ENCODE assay signal across 8 cellular contexts in the genomic region with DNA sequence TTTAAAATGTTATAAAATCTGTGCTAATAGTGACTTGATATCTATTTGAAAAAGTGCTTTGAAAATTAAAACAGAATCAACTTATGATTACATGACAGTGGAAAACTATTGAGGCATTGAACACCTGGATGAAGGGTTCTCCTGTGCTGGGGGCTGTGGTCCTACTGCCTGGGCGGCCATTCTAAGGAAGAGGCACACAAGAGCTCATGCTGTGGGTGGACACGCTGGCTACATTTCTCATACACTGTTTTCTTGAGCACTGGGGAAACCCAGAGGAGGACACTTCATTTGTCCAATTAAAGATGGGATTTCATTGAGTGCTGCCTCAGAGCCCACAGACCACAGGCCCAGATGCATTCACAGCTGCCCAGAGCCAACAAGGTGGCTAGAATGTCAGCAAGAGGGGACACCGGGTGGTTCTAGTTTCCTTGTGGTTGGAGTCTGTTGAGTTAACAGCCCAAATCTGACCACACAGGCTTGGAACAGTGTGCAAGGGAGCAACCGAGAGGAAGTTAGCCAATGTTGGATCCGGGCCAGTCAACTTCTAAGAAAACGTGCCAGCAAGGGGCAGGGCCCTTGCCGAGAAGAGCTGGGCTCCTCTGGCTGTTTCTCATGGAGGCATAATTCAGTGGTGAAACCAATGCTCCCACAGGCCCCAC. TPM values are rescaled to one million over a fixed set of nuclear protein-coding genes. Genes with fewer than 3 reads are reported as not detected.
DNase-seq lines count a peak whose midpoint lies in the region; ATAC-seq and TF ChIP-seq lines count a peak whose summit lies in the region.

No MANE protein-coding gene starts in this region.

- no peaks in the 10 kb centered on the region for H3K9me3 ChIP-seq in OCI-LY1 (ENCODE audit: low read length)
- no peaks in the 10 kb centered on the region for H3K9me3 ChIP-seq in heart left ventricle
- no peaks in the 10 kb centered on the region for H3K9me3 ChIP-seq in spleen

- TF ChIP-seq POLR2A in heart left ventricle (IDR thresholded peaks at IDR 0.05) (no peak), spleen (IDR thresholded peaks at IDR 0.05) (no peak)

- H3K36me3 ChIP-seq in OCI-LY1 (ENCODE audit: insufficient read depth, low read length), result no peaks in the 10 kb centered on the region
- H3K36me3 ChIP-seq in heart left ventricle, result no peaks in the 10 kb centered on the region
- no peaks in the 10 kb centered on the region for H3K36me3 ChIP-seq in spleen

- intact Hi-C loops in heart left ventricle (cut with DNase I) (loop anchor here in 1 of 10 donors (10.0 kb wide), 1 partner anchor 82 kb away; no protein-coding TSS in a partner anchor), spleen (cut with DNase I; ENCODE audit: low total_unique reads) (no loop called here)

- no peak overlapping the region for H2AFZ ChIP-seq in OCI-LY1 (ENCODE audit: low read length)

- ATAC-seq in HG02798 (IDR thresholded peaks at IDR 0.05; ENCODE audit: poor library complexity, unreplicated experiment) (peak; percentile 65), heart left ventricle (peak; percentile 72 to 93 (median 86))

- H3K4me1 ChIP-seq in OCI-LY1 (ENCODE audit: insufficient read depth, low read length, severe bottlenecking), result peaks cover 46% of the 10 kb centered on the region
- H3K4me1 ChIP-seq in heart left ventricle, result peaks cover 0 to 64% (median 13%) of the 10 kb centered on the region in 12 donors
- peaks cover 16 to 82% (median 42%) of the 10 kb centered on the region in 6 donors for H3K4me1 ChIP-seq in spleen

- DNase-seq in GF-D8 (lab: John Stamatoyannopoulos, UW) (peak; percentile 100), heart left ventricle (peak; percentile 81 to 90 (median 85)), spleen (peak; percentile 90), NCI-H82 treated with DMSO at 0.1 percent for 48 hours (lab: John Stamatoyannopoulos, UW; ENCODE audit: unreplicated experiment) (no peak), DMS53 treated with DMSO at 0.1 percent for 48 hours (lab: John Stamatoyannopoulos, UW; ENCODE audit: unreplicated experiment) (no peak)
- DNase-seq in activated gamma-delta T cell treated with anti-CD3 and anti-CD28 coated beads, Interleukin-2, amount 50 U/mL, for 16 hours (ENCODE audit: low read depth), result peak; percentile 2

- no peaks in the 10 kb centered on the region for H4K20me1 ChIP-seq in OCI-LY1 (ENCODE audit: insufficient read depth, low read length)

- no peaks in the 10 kb centered on the region for H3F3A ChIP-seq in OCI-LY1 (ENCODE audit: insufficient read depth, low read length)

- H3K27ac ChIP-seq in OCI-LY1 (ENCODE audit: low read depth, low read length, poor library complexity, severe bottlenecking) (peak overlapping the region; percentile 48), heart left ventricle (peak overlapping the region in 8 of 12 donors; percentile 6 to 95 (median 36)), spleen (peak overlapping the region; percentile 2 to 94 (median 90))

- H3K4me2 ChIP-seq in OCI-LY1 (ENCODE audit: low read length), result no peak overlapping the region; the same call in 1 of the 2 replicates

- no peak overlapping the region for H3K4me3 ChIP-seq in OCI-LY1 (ENCODE audit: low read depth, low read length, poor library complexity, severe bottlenecking)
- H3K4me3 ChIP-seq in heart left ventricle, result no peak overlapping the region
- H3K4me3 ChIP-seq in spleen, result peak overlapping the region in 1 of 8 donors; percentile 59

- WGBS in heart left ventricle, 4 donors, result 25 to 28% (median 27%) methylated on average over 7 of the region's 7 CpGs
- 11 to 32% (median 15%) methylated on average over 5 to 7 of the region's 7 CpGs for WGBS in spleen, 5 donors

- H3K9ac ChIP-seq in OCI-LY1 (ENCODE audit: low read length), result no peak overlapping the region

- H3K9me2 ChIP-seq in OCI-LY1 (ENCODE audit: low read depth, low read length), result no peaks in the 10 kb centered on the region

- H3K27me3 ChIP-seq in OCI-LY1 (ENCODE audit: insufficient read depth, low read length) (no peaks in the 10 kb centered on the region), heart left ventricle (no peaks in the 10 kb centered on the region), spleen (replicated peaks in 1 of 7) (no peaks in the 10 kb centered on the region)

- no peak for TF ChIP-seq CTCF in OCI-LY1 (IDR thresholded peaks at IDR 0.05; ENCODE audit: low read length)
- TF ChIP-seq CTCF in heart left ventricle (IDR thresholded peaks at IDR 0.05), result no peak
- no peak for TF ChIP-seq CTCF in spleen (IDR thresholded peaks at IDR 0.05 in 8 of 11, conservative IDR thresholded peaks at IDR 0.05 in 3 of 11)

- H3K79me2 ChIP-seq in OCI-LY1 (ENCODE audit: insufficient read depth, low read length), result no peaks in the 10 kb centered on the region

RNA-seq across cellular contexts. Expression of a gene that starts 35.1 kb away (rescaled TPM):
- 10 to 100 TPM in 3 of 9 donors, 1 to 10 TPM in 6; 2.9 to 20.5 (median 5.8) TPM for total RNA-seq in heart left ventricle
- polyA plus RNA-seq in heart left ventricle, result under 1 TPM; 0.72 to 0.83 TPM
- 100 to 1,000 TPM; 111 to 328 (median 188) TPM for total RNA-seq in spleen
- polyA plus RNA-seq in spleen, result 1 to 10 TPM; 3.8 to 5.4 (median 5.0) TPM

Comparison
In these comparisons a context has a peak if more than half of its experiments do, and no peak if none do; other contexts are left out.
1. DNase-seq: peak in GF-D8 (single experiment), activated gamma-delta T cell treated with anti-CD3 and anti-CD28 coated beads, Interleukin-2, amount 50 U/mL, for 16 hours (single experiment), heart left ventricle (5 of 5) and spleen (single experiment); none in NCI-H82 treated with DMSO at 0.1 percent for 48 hours (single experiment) and DMS53 treated with DMSO at 0.1 percent for 48 hours (single experiment).
2. H3K27ac ChIP-seq: peak in every context shown above with its lines; median percentile 90 in spleen; 48 in OCI-LY1; 36 in heart left ventricle.
3. RNA of a gene that starts 35.1 kb away (total RNA-seq): 111 to 328 TPM in spleen; 2.9 to 20.5 TPM in heart left ventricle; every median in the first group is over 4 times any median in the second.